Comparison of ENCODE assay signal across 29 cellular contexts in the genomic region with DNA sequence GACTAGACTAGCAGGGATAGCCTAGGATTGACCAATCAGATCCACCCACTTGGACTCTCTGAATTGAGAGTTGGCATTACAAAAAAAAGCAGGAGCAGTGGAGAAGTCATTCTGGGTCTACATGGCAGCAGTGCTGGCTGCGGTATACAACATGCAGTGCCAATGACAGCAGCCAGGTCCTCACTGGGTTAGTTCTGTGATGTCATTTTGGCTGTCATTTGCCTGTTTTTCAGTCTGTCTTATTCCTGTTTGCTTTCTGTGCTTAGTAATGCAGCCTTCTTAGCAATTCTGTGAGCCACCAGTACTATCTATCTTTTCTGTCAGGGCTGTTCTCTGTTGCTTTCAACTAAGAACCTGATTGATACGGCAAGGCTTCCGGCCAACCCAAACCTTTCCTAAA.
"Had no signal": no experiment of that assay in that cellular context is flagged by ENCODE, and none has a peak within 500 bp of the region (broad histone marks: within the 10 kb centered on the region; RNA-seq: fewer than 3 reads in every experiment).

No MANE protein-coding gene starts in this region.

- H3K36me3 Mint-ChIP-seq: activated CD4-positive, alpha-beta memory T cell treated with anti-CD3 and anti-CD28 coated beads for 36 hours; activated naive CD4-positive, alpha-beta T cell treated with anti-CD3 and anti-CD28 coated beads, Interleukin-2, amount 10 ng/mL, durations not matched to agents 7 days and 5 days; activated naive CD8-positive, alpha-beta T cell treated with anti-CD3 and anti-CD28 coated beads, Interleukin-2, amount 10 ng/mL, durations not matched to agents 7 days and 5 days; naive thymus-derived CD4-positive, alpha-beta T cell had no signal

- H3K4me1 Mint-ChIP-seq: activated naive CD4-positive, alpha-beta T cell treated with anti-CD3 and anti-CD28 coated beads, Interleukin-2, amount 10 ng/mL, durations not matched to agents 7 days and 5 days; activated naive CD8-positive, alpha-beta T cell treated with anti-CD3 and anti-CD28 coated beads, Interleukin-2, amount 10 ng/mL, durations not matched to agents 7 days and 5 days had no signal

- H3K27ac ChIP-seq: epithelial cell of prostate, esophagus squamous epithelium, gastrocnemius medialis, parathyroid adenoma, psoas muscle, upper lobe of left lung, vagina, WERI-Rb-1 had no signal

- H3K27me3 ChIP-seq: esophagus squamous epithelium, gastrocnemius medialis, upper lobe of left lung, vagina had no signal

- H2AFZ ChIP-seq: parathyroid adenoma had no signal

- H3K4me1 ChIP-seq: esophagus squamous epithelium, gastrocnemius medialis, parathyroid adenoma, psoas muscle, upper lobe of left lung, vagina had no signal

- H3K4me2 ChIP-seq: smooth muscle cell had no signal

- H3K4me3 ChIP-seq: esophagus squamous epithelium, gastrocnemius medialis, psoas muscle, smooth muscle cell, upper lobe of left lung, vagina had no signal

- H3K9me3 ChIP-seq: gastrocnemius medialis, psoas muscle, vagina had no signal

- DNase-seq: activated CD4-positive, alpha-beta memory T cell treated with anti-CD3 and anti-CD28 coated beads for 36 hours; activated CD4-positive, alpha-beta T cell treated with anti-CD3 and anti-CD28 coated beads for 48 hours; activated CD8-positive, alpha-beta memory T cell treated with anti-CD3 and anti-CD28 coated beads, Interleukin-2, amount 50 U/mL, for 4 hours; activated effector memory CD4-positive, alpha-beta T cell treated with anti-CD3 and anti-CD28 coated beads, Interleukin-2, amount 50 U/mL, for 16 hours; activated naive CD4-positive, alpha-beta T cell treated with anti-CD3 and anti-CD28 coated beads, Interleukin-2, amount 10 ng/mL, durations not matched to agents 7 days and 5 days; activated naive CD8-positive, alpha-beta T cell treated with anti-CD3 and anti-CD28 coated beads, Interleukin-2, amount 10 ng/mL, durations not matched to agents 7 days and 5 days; activated T-cell treated with anti-CD3 and anti-CD28 coated beads, Interleukin-2, amount 50 U/mL, for 1 hour; caudate nucleus; effector CD8-positive, alpha-beta T cell; esophagus squamous epithelium; gastrocnemius medialis; glutamatergic neuron; left cardiac atrium; left ventricle myocardium superior; midbrain; naive thymus-derived CD4-positive, alpha-beta T cell; nucleus accumbens; psoas muscle; stimulated activated CD4-positive, alpha-beta T cell treated with anti-CD3 and anti-CD28 coated beads, Interleukin-2, amount 100 ng/mL, for 24 hours; stimulated activated naive CD4-positive, alpha-beta T cell; upper lobe of left lung; WERI-Rb-1 had no signal

- ATAC-seq: activated CD4-positive, CD25-positive, alpha-beta regulatory T cell treated with anti-CD3 and anti-CD28 coated beads, Interleukin-2, amount 50 U/mL, for 24 hours; gastrocnemius medialis; left ventricle myocardium superior; naive thymus-derived CD4-positive, alpha-beta T cell; psoas muscle had no signal

- H3K36me3 ChIP-seq: esophagus squamous epithelium, gastrocnemius medialis, upper lobe of left lung, vagina, WERI-Rb-1 had no signal

- H3K4me3 Mint-ChIP-seq: activated CD4-positive, alpha-beta memory T cell treated with anti-CD3 and anti-CD28 coated beads for 36 hours; activated naive CD4-positive, alpha-beta T cell treated with anti-CD3 and anti-CD28 coated beads, Interleukin-2, amount 10 ng/mL, durations not matched to agents 7 days and 5 days; activated naive CD8-positive, alpha-beta T cell treated with anti-CD3 and anti-CD28 coated beads, Interleukin-2, amount 10 ng/mL, durations not matched to agents 7 days and 5 days; activated T-helper 1 cell treated with anti-CD3 and anti-CD28 coated beads, Interleukin-12 subunit alpha, Interleukin-12 subunit beta, Interleukin-2, Interleukin-4 antibody, amounts not matched to agents 30 ng/mL and 10 ng/mL and 1 ng/mL, durations not matched to agents 14 hours and 24 hours and 36 hours; naive thymus-derived CD4-positive, alpha-beta T cell; neural crest cell had no signal

- H3K9ac ChIP-seq: parathyroid adenoma had no signal

- H3K27ac Mint-ChIP-seq: activated CD4-positive, alpha-beta memory T cell treated with anti-CD3 and anti-CD28 coated beads for 36 hours; activated naive CD4-positive, alpha-beta T cell treated with anti-CD3 and anti-CD28 coated beads, Interleukin-2, amount 10 ng/mL, durations not matched to agents 7 days and 5 days; activated naive CD8-positive, alpha-beta T cell treated with anti-CD3 and anti-CD28 coated beads, Interleukin-2, amount 10 ng/mL, durations not matched to agents 7 days and 5 days; activated T-helper 1 cell treated with anti-CD3 and anti-CD28 coated beads, Interleukin-12 subunit alpha, Interleukin-12 subunit beta, Interleukin-2, Interleukin-4 antibody, amounts not matched to agents 30 ng/mL and 10 ng/mL and 1 ng/mL, durations not matched to agents 14 hours and 24 hours and 36 hours; naive thymus-derived CD4-positive, alpha-beta T cell had no signal

- H3K27me3 Mint-ChIP-seq: activated CD4-positive, alpha-beta memory T cell treated with anti-CD3 and anti-CD28 coated beads for 36 hours; activated naive CD4-positive, alpha-beta T cell treated with anti-CD3 and anti-CD28 coated beads, Interleukin-2, amount 10 ng/mL, durations not matched to agents 7 days and 5 days had no signal
